In genomic region chr3:166013073-166013679, GRCh38 we compare ENCODE assay signal across 10 cellular contexts.
A peak's percentile ranks its signal among the peaks of the same experiment; 100 is the strongest.
DNase-seq lines count a peak whose midpoint lies in the region; ATAC-seq, FAIRE-seq and TF ChIP-seq lines count a peak whose summit lies in the region.
"Had no signal": no experiment of that assay in that cellular context is flagged by ENCODE, and none has a peak within 500 bp of the region (broad histone marks: within the 10 kb centered on the region; RNA-seq: fewer than 3 reads in every experiment).

No MANE protein-coding gene starts in this region.

- no peak overlapping the region for H3K27ac Mint-ChIP-seq in T-helper 17 cell

- no peak overlapping the region for H3K4me3 Mint-ChIP-seq in T-helper 17 cell

- H3K36me3 ChIP-seq in HAP-1 (replicated peaks) (no peaks in the 10 kb centered on the region), endothelial cell of umbilical vein (ENCODE audit: control insufficient read depth in 2 of 2, extremely low read depth in 1 of 2, insufficient read depth in 2 of 2, low read length in 2 of 2) (no peaks in the 10 kb centered on the region)
- H3K36me3 ChIP-seq: thoracic aorta had no signal

- no peaks in the 10 kb centered on the region for H3K4me1 Mint-ChIP-seq in T-helper 17 cell

- intact Hi-C loops in endothelial cell of umbilical vein (cut with micrococcal nuclease): loop anchor here (2.0 to 10.0 kb wide), 3 partner anchors 890 to 1672 kb away; no protein-coding TSS in a partner anchor

- TF ChIP-seq CTCF in endothelial cell of umbilical vein (IDR thresholded peaks at IDR 0.05; ENCODE audit: extremely low read depth in 1 of 2, insufficient read depth in 1 of 2, low read depth in 1 of 2, low read length in 2 of 2): no peak
- peak; percentile 53 for TF ChIP-seq CTCF in retinal pigment epithelial cell (conservative IDR thresholded peaks at IDR 0.05; ENCODE audit: low read depth, low read length)

- no peaks in the 10 kb centered on the region for H3K27me3 Mint-ChIP-seq in T-helper 17 cell

- dilution Hi-C loops in endothelial cell of umbilical vein (cut with MboI; ENCODE audit: extremely low pct_ligation_motif_present, low sequenced_read_pairs): no loop called here

- no TSS peak for BruUV-seq in endothelial cell of umbilical vein (replicated peaks; lab: Mats Ljungman, UMichigan)

- POLR2A ChIA-PET in endothelial cell of umbilical vein (lab: Charles Lee): no interaction called here

- no peak overlapping the region for H3K4me2 ChIP-seq in endothelial cell of umbilical vein (ENCODE audit: insufficient read depth, low read length)

- H3K4me3 ChIP-seq in HAP-1: no peak overlapping the region
- H3K4me3 ChIP-seq in endothelial cell of umbilical vein (replicated peaks in 1 of 3; ENCODE audit: insufficient read depth in 1 of 3, low read depth in 1 of 3, low read length in 3 of 3): no peak overlapping the region
- H3K4me3 ChIP-seq in retinal pigment epithelial cell (ENCODE audit: low read length): no peak overlapping the region
- H3K4me3 ChIP-seq: thoracic aorta had no signal

- TF ChIP-seq POLR2A in endothelial cell of umbilical vein (IDR thresholded peaks at IDR 0.05; ENCODE audit: low read depth, low read length): no peak

- CTCF ChIA-PET in endothelial cell of umbilical vein (lab: Charles Lee): interaction anchor here (0.6 to 1.2 kb wide), 5 partner anchors 16 to 1869 kb away, joined by 3 to 8 read pairs (median 3); partner anchors contain the start of gene ZBBX

- H3K9me3 ChIP-seq in HAP-1: no peaks in the 10 kb centered on the region
- no peaks in the 10 kb centered on the region for H3K9me3 ChIP-seq in endothelial cell of umbilical vein (replicated peaks; ENCODE audit: control insufficient read depth, insufficient read depth, low read length)
- no peaks in the 10 kb centered on the region for H3K9me3 ChIP-seq in T-helper 17 cell (ENCODE audit: control insufficient read depth, low read length, poor library complexity, severe bottlenecking)
- H3K9me3 ChIP-seq: thoracic aorta had no signal

- no peaks in the 10 kb centered on the region for H3K9me1 ChIP-seq in endothelial cell of umbilical vein (replicated peaks; ENCODE audit: control insufficient read depth, extremely low read depth, insufficient read depth, low read length)

- ATAC-seq in HG03159 (IDR thresholded peaks at IDR 0.05; ENCODE audit: unreplicated experiment): no peak
- ATAC-seq in T-helper 17 cell: no peak

- in situ Hi-C loops in HAP-1 (cut with MboI; ENCODE audit: low sequenced_read_pairs): no loop called here

- no peak overlapping the region for H3K9ac ChIP-seq in endothelial cell of umbilical vein (replicated peaks; ENCODE audit: extremely low read depth, insufficient read depth, low read length)

- H4K20me1 ChIP-seq in endothelial cell of umbilical vein (replicated peaks; ENCODE audit: control insufficient read depth, extremely low read depth, insufficient read depth, low read length): no peaks in the 10 kb centered on the region

- H3K4me1 ChIP-seq in HAP-1 (no peaks in the 10 kb centered on the region), endothelial cell of umbilical vein (ENCODE audit: control insufficient read depth, extremely low read depth, insufficient read depth, low read length) (no peaks in the 10 kb centered on the region)

- DNase-seq in AG08396 (ENCODE audit: low spot score) (peak; percentile 3), HAP-1 (ENCODE audit: low spot score in 2 of 2) (peak; percentile 57 to 61), NCI-H82 (lab: John Stamatoyannopoulos, UW) (peak; percentile 83), endothelial cell of umbilical vein (ENCODE audit: low read depth, low spot score) (peak; percentile 32), retinal pigment epithelial cell (ENCODE audit: low read depth) (no peak), T-helper 1 cell (no peak), T-helper 17 cell (no peak)

- H3K36me3 Mint-ChIP-seq in T-helper 17 cell (ENCODE audit: low read depth): no peaks in the 10 kb centered on the region

- no peak for FAIRE-seq in endothelial cell of umbilical vein (lab: Jason Lieb, UNC)

- H3K27me3 ChIP-seq in HAP-1 (ENCODE audit: low read depth) (no peaks in the 10 kb centered on the region), endothelial cell of umbilical vein (ENCODE audit: control insufficient read depth in 2 of 2, insufficient read depth in 2 of 2, low read length in 2 of 2) (no peaks in the 10 kb centered on the region)

- H3K27ac ChIP-seq in endothelial cell of umbilical vein (ENCODE audit: insufficient read depth, low read depth, low read length): no peak overlapping the region
- H3K27ac ChIP-seq: epithelial cell of prostate, thoracic aorta had no signal

- H2AFZ ChIP-seq in endothelial cell of umbilical vein (ENCODE audit: low read depth, low read length): no peak overlapping the region

- no peaks in the 10 kb centered on the region for H3K79me2 ChIP-seq in endothelial cell of umbilical vein (ENCODE audit: control insufficient read depth, insufficient read depth, low read length)

TF ChIP-seq in endothelial cell of umbilical vein, 7 proteins besides CTCF, POLR2A, EP300 and RAD21:
- TF ChIP-seq GATA2 (IDR thresholded peaks at IDR 0.05; ENCODE audit: insufficient read depth, insufficient read length, low read depth, low read length) (no peak), FOS (IDR thresholded peaks at IDR 0.05; ENCODE audit: borderline replicate concordance, insufficient read depth, low read length) (no peak), MAX (IDR thresholded peaks at IDR 0.05; ENCODE audit: insufficient read depth, insufficient read length) (no peak), JUN (IDR thresholded peaks at IDR 0.05; ENCODE audit: borderline replicate concordance, insufficient read depth, insufficient read length, low read depth) (no peak), MYC (IDR thresholded peaks at IDR 0.05; ENCODE audit: low read depth, low read length) (no peak), EZH2 (IDR thresholded peaks at IDR 0.05; ENCODE audit: borderline replicate concordance, low read depth, low read length, severe bottlenecking) (no peak), POLR2AphosphoS5 (IDR thresholded peaks at IDR 0.05; ENCODE audit: insufficient read depth, low read depth, low read length) (no peak)

Comparison
In these comparisons a context has a peak if more than half of its experiments do, and no peak if none do; other contexts are left out.
1. DNase-seq: peak in AG08396 (single experiment), HAP-1 (2 of 2), NCI-H82 (single experiment) and endothelial cell of umbilical vein (single experiment); none in retinal pigment epithelial cell (single experiment), T-helper 1 cell (0 of 5) and T-helper 17 cell (0 of 3).